In the genomic region with DNA sequence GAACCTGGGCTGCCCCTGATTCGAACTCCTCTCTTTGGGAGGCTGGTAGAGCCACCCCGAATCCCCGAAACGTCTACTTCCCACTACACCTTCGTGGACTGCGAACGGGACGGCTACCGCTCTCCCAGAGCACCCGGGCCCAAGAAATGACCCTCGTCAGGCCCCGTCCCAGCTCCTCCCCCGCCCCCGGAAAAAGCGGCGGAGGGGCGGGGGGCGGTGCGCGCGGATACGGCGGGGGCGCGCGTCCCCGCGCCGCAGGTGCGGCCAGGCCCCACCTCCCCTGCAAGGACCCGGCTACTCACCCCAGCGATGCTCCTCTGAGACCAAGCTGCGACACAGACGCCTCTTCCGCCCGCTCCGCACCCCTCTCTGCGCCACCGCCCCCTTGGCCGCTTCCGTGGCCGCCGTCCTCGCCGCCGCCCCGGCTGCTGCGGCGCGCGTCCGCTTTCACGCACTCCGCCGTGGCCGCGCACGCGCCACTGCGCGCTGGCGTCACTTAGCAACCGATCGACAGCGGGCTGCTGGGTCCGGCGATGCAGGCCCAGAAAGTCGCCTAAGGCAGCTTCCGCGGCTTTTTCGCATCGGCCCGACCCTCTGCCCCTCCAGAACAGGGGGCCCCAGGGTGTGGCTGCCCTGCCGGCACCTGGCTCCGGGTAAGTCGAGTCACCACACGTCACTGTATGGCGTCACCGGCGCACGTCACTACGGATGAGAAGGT, we compare ENCODE assay signal across 9 cellular contexts. TPM values are rescaled to one million over a fixed set of nuclear protein-coding genes. Genes with fewer than 3 reads are reported as not detected.
A peak's percentile ranks its signal among the peaks of the same experiment; 100 is the strongest.
DNase-seq lines count a peak whose midpoint lies in the region; ATAC-seq, FAIRE-seq and TF ChIP-seq lines count a peak whose summit lies in the region.
"Had no signal": no experiment of that assay in that cellular context is flagged by ENCODE, and none has a peak within 500 bp of the region (broad histone marks: within the 10 kb centered on the region; RNA-seq: fewer than 3 reads in every experiment).

A gene (minus strand): TSS at position 432 of the 718 bp plus-strand sequence.

- POLR2A ChIA-PET in activated CD4-positive, alpha-beta T cell treated with anti-CD3 and anti-CD28 coated beads, Interleukin-2, amount 10 ng/mL, durations not matched to agents 7 days and 5 days (lab: Charles Lee) = no interaction called here
- POLR2A ChIA-PET in HepG2 (lab: Yijun Ruan, JAX) = interaction anchor here (0.6 to 2.3 kb wide), 3 partner anchors 61 to 821 kb away, joined by 3 to 6 read pairs (median 3); a partner anchor contains a TSS

- no peak for FAIRE-seq in HepG2 (lab: Jason Lieb, UNC)
- FAIRE-seq: colon had no signal

- H3K4me1 Mint-ChIP-seq in activated CD4-positive, alpha-beta T cell treated with anti-CD3 and anti-CD28 coated beads, Interleukin-2, amount 10 ng/mL, durations not matched to agents 7 days and 5 days = peaks cover 44% of the 10 kb centered on the region
- H3K4me1 Mint-ChIP-seq in dendritic cell treated with granulocyte-macrophage colony-stimulating factor and Interleukin-4, amounts not matched to agents 40 ng/mL and 50 ng/mL, for 4 days (ENCODE audit: low read depth) = peaks cover 39% of the 10 kb centered on the region

- peak within 1 kb of the TSS; percentile 89 for H2AFZ ChIP-seq in HepG2 (ENCODE audit: low read length)

- no peaks in the 10 kb centered on the region for H3K79me2 ChIP-seq in HepG2 (ENCODE audit: insufficient read depth, low read length)

- CTCF ChIA-PET in activated CD4-positive, alpha-beta T cell treated with anti-CD3 and anti-CD28 coated beads, Interleukin-2, amount 10 ng/mL, durations not matched to agents 7 days and 5 days (lab: Charles Lee) = interaction anchor here (0.7 to 1.3 kb wide), 4 partner anchors 10 to 331 kb away, joined by 3 to 5 read pairs (median 3); no protein-coding TSS in a partner anchor
- CTCF ChIA-PET in HepG2 (lab: Yijun Ruan, JAX; ENCODE audit: low intra/inter-chr PET ratio, low total read pairs) = no interaction called here

- TF ChIP-seq POLR2A in HepG2 (IDR thresholded peaks at IDR 0.05; ENCODE audit: insufficient read depth in 1 of 2, low read depth in 2 of 2, low read length in 2 of 2) = peak; percentile 45 to 53; a peak in 3 of 4 replicates

- no peaks in the 10 kb centered on the region for H3K36me3 ChIP-seq in HepG2 (replicated peaks in 1 of 2; ENCODE audit: control insufficient read depth in 1 of 2, insufficient read depth in 2 of 2, low read length in 2 of 2)

- peak within 1 kb of the TSS; percentile 95 for H3K27ac Mint-ChIP-seq in activated CD4-positive, alpha-beta T cell treated with anti-CD3 and anti-CD28 coated beads, Interleukin-2, amount 10 ng/mL, durations not matched to agents 7 days and 5 days
- peak within 1 kb of the TSS; percentile 90 for H3K27ac Mint-ChIP-seq in dendritic cell treated with granulocyte-macrophage colony-stimulating factor and Interleukin-4, amounts not matched to agents 40 ng/mL and 50 ng/mL, for 4 days

- TF ChIP-seq CTCF in AG10803 (conservative IDR thresholded peaks at IDR 0.05; ENCODE audit: low read length) (no peak), HepG2 (CRISPR knock-in tag; IDR thresholded peaks at IDR 0.05) (no peak)

- DNase-seq in AG10803 (ENCODE audit: low read depth) (peak; percentile 76), NCI-H510A (lab: John Stamatoyannopoulos, UW) (peak; percentile 86), HepG2 (ENCODE audit: low spot score) (peak; percentile 45)
- DNase-seq in activated CD4-positive, alpha-beta T cell treated with anti-CD3 and anti-CD28 coated beads, Interleukin-2, amount 10 ng/mL, durations not matched to agents 7 days and 5 days = peak; percentile 81
- peak; percentile 79 for DNase-seq in stimulated activated CD4-positive, alpha-beta T cell treated with anti-CD3 and anti-CD28 coated beads, Interleukin-4, amount 100 ng/mL, for 1 hour

- H3K4me3 ChIP-seq in AG10803 (ENCODE audit: low read length) (peak within 1 kb of the TSS; percentile 97), HepG2 (replicated peaks in 1 of 3; ENCODE audit: insufficient read depth in 1 of 3, low read depth in 2 of 3, low read length in 3 of 3) (peak within 1 kb of the TSS; percentile 86 to 96 (median 95))

- ATAC-seq in GM18907 (IDR thresholded peaks at IDR 0.05; ENCODE audit: unreplicated experiment) = peak; percentile 76
- ATAC-seq in HG03139 (IDR thresholded peaks at IDR 0.05; ENCODE audit: unreplicated experiment) = peak; percentile 81
- ATAC-seq in HepG2 = peak; percentile 90

- peaks cover 3% of the 10 kb centered on the region for H3K36me3 Mint-ChIP-seq in activated CD4-positive, alpha-beta T cell treated with anti-CD3 and anti-CD28 coated beads, Interleukin-2, amount 10 ng/mL, durations not matched to agents 7 days and 5 days (ENCODE audit: low read depth)
- H3K36me3 Mint-ChIP-seq in dendritic cell treated with granulocyte-macrophage colony-stimulating factor and Interleukin-4, amounts not matched to agents 40 ng/mL and 50 ng/mL, for 4 days (ENCODE audit: low read depth) = peaks cover 12% of the 10 kb centered on the region

- peak within 1 kb of the TSS; percentile 76 for H3K9ac ChIP-seq in HepG2 (ENCODE audit: insufficient read depth, low read depth, low read length)

- H3K27me3 ChIP-seq in HepG2 (ENCODE audit: control insufficient read depth in 1 of 2, insufficient read depth in 2 of 2, low read length in 2 of 2) = no peaks in the 10 kb centered on the region

- H3K4me2 ChIP-seq in HepG2 (ENCODE audit: low read depth, low read length) = peak within 1 kb of the TSS; percentile 86

- H3K27ac ChIP-seq in HepG2 (ENCODE audit: extremely low read length, insufficient read depth, low read length) = peak within 1 kb of the TSS; percentile 59

- no peaks in the 10 kb centered on the region for H3K9me3 Mint-ChIP-seq in activated CD4-positive, alpha-beta T cell treated with anti-CD3 and anti-CD28 coated beads, Interleukin-2, amount 10 ng/mL, durations not matched to agents 7 days and 5 days
- no peaks in the 10 kb centered on the region for H3K9me3 Mint-ChIP-seq in dendritic cell treated with granulocyte-macrophage colony-stimulating factor and Interleukin-4, amounts not matched to agents 40 ng/mL and 50 ng/mL, for 4 days

- under 1% methylated on average over 44 of the region's 82 CpGs for WGBS in HepG2 (ENCODE audit: low lambda C conversion rate)

- no peaks in the 10 kb centered on the region for H3K9me3 ChIP-seq in HepG2 (ENCODE audit: low read length)

- no TSS peak for BruUV-seq in HepG2 (replicated peaks; lab: Mats Ljungman, UMichigan)

- no peaks in the 10 kb centered on the region for H3K27me3 Mint-ChIP-seq in activated CD4-positive, alpha-beta T cell treated with anti-CD3 and anti-CD28 coated beads, Interleukin-2, amount 10 ng/mL, durations not matched to agents 7 days and 5 days
- no peaks in the 10 kb centered on the region for H3K27me3 Mint-ChIP-seq in dendritic cell treated with granulocyte-macrophage colony-stimulating factor and Interleukin-4, amounts not matched to agents 40 ng/mL and 50 ng/mL, for 4 days

- TF ChIP-seq EP300 in HepG2 (IDR thresholded peaks at IDR 0.05; ENCODE audit: low read depth in 2 of 2, low read length in 2 of 2) (no peak), HepG2 (CRISPR knock-in tag; IDR thresholded peaks at IDR 0.05; ENCODE audit: borderline replicate concordance) (no peak)

- TF ChIP-seq RAD21 in HepG2 (CRISPR knock-in tag; IDR thresholded peaks at IDR 0.05) = peak; percentile 27; the same call in 1 of the 2 replicates

- no peaks in the 10 kb centered on the region for H4K20me1 ChIP-seq in HepG2 (ENCODE audit: insufficient read depth, low read length)

- peak within 1 kb of the TSS; percentile 87 for H3K4me3 Mint-ChIP-seq in activated CD4-positive, alpha-beta T cell treated with anti-CD3 and anti-CD28 coated beads, Interleukin-2, amount 10 ng/mL, durations not matched to agents 7 days and 5 days
- peak within 1 kb of the TSS; percentile 90 for H3K4me3 Mint-ChIP-seq in dendritic cell treated with granulocyte-macrophage colony-stimulating factor and Interleukin-4, amounts not matched to agents 40 ng/mL and 50 ng/mL, for 4 days

- intact Hi-C loops in dendritic cell treated with granulocyte-macrophage colony-stimulating factor and Interleukin-4, amounts not matched to agents 40 ng/mL and 50 ng/mL, for 4 days (cut with micrococcal nuclease) = loop anchor here (10.0 kb wide), 1 partner anchor 65 kb away; a partner anchor contains a TSS
- intact Hi-C loops in HepG2 (cut with micrococcal nuclease; ENCODE audit: unreplicated experiment) = loop anchor here (5.0 kb wide), 1 partner anchor 398 kb away; no protein-coding TSS in a partner anchor

- peaks cover 27% of the 10 kb centered on the region for H3K4me1 ChIP-seq in HepG2 (ENCODE audit: insufficient read depth, low read length)

- in situ Hi-C loops in HepG2 (cut with HindIII; ENCODE audit: extremely low pct_ligation_motif_present, low pct_unique_long_range_greater_than_20kb) = no loop called here

TF ChIP-seq in HepG2, 621 proteins besides CTCF, POLR2A, EP300 and RAD21 (continues in another document):
- TF ChIP-seq SPEN (CRISPR knock-in tag; IDR thresholded peaks at IDR 0.05; ENCODE audit: low read depth) = peak; percentile 90
- 0 out of 2 replicates have a peak, but pooled peaks have one; percentile 68 for TF ChIP-seq CHCHD3 (CRISPR knock-in tag; IDR thresholded peaks at IDR 0.05)

RNA-seq across cellular contexts. Expression of the gene that starts here (rescaled TPM):
- total RNA-seq in activated CD4-positive, alpha-beta T cell treated with anti-CD3 and anti-CD28 coated beads, Interleukin-2, amount 10 ng/mL, durations not matched to agents 7 days and 5 days = 10 to 100 TPM; 12.0 to 12.6 TPM
- total RNA-seq in HepG2 (2016; rRNA removed; fragmentation: Illumina TruSeq; extraction: Trizol) = 1.8 and 3.0 TPM in 2 replicates
- total RNA-seq in HepG2 (2016; cell fraction: cytosol; rRNA removed; fragmentation: Illumina TruSeq; extraction: Trizol; ENCODE audit: low read depth) = 9.0 and 9.2 TPM in 2 replicates
- total RNA-seq in HepG2 (2016; cell fraction: insoluble cytoplasmic fraction; rRNA removed; fragmentation: Illumina TruSeq; extraction: Trizol) = 1.9 and 2.7 TPM in 2 replicates
- 6.2 and 6.3 TPM in 2 replicates for total RNA-seq in HepG2 (2016; cell fraction: membrane; rRNA removed; fragmentation: Illumina TruSeq; extraction: Trizol)
- 3.9 and 4.3 TPM in 2 replicates for total RNA-seq in HepG2 (2016; cell fraction: nucleus; rRNA removed; fragmentation: Illumina TruSeq; extraction: Trizol)
- polyA plus RNA-seq in HepG2 (2011; rRNA removed) = 1.2 TPM in 2 replicates
- polyA plus RNA-seq in HepG2 (2011; cell fraction: cytosol; rRNA removed) = 0.43 and 0.58 TPM in 2 replicates
- 1.1 and 1.7 TPM in 2 replicates for polyA plus RNA-seq in HepG2 (2011; cell fraction: nucleus; rRNA removed)
- 0.68 and 0.76 TPM in 2 replicates for polyA plus RNA-seq in HepG2 (2012)
- 0.05 TPM in 2 replicates for polyA plus RNA-seq in HepG2 (2016; cell fraction: cytosol; fragmentation: Illumina TruSeq; extraction: Trizol; ENCODE audit: low read depth)
- 1.0 and 1.4 TPM in 2 replicates for polyA plus RNA-seq in HepG2 (2016; cell fraction: insoluble cytoplasmic fraction; fragmentation: Illumina TruSeq; extraction: Trizol; ENCODE audit: low read depth)
- 0.11 and 0.13 TPM in 2 replicates for polyA plus RNA-seq in HepG2 (2016; cell fraction: membrane; fragmentation: Illumina TruSeq; extraction: Trizol; ENCODE audit: low read depth)
- polyA plus RNA-seq in HepG2 (2016; cell fraction: nucleus; fragmentation: Illumina TruSeq; extraction: Trizol; ENCODE audit: insufficient read depth, low read depth) = 0.85 and 1.1 TPM in 2 replicates
- 4.7 and 8.0 TPM in 2 replicates for polyA minus RNA-seq in HepG2 (2011; rRNA and poly(A)+ RNA removed; ENCODE audit: low replicate concordance)
- polyA minus RNA-seq in HepG2 (2011; cell fraction: cytosol; rRNA and poly(A)+ RNA removed) = 2.0 and 2.2 TPM in 2 replicates
- polyA minus RNA-seq in HepG2 (2011; cell fraction: nucleus; rRNA and poly(A)+ RNA removed) = 18.9 and 26.6 TPM in 2 replicates

Comparison
In these comparisons a context has a peak if more than half of its experiments do, and no peak if none do; other contexts are left out.
1. Peak in every context shown above with its lines: DNase-seq, ATAC-seq, H3K4me3 ChIP-seq and H3K27ac ChIP-seq.